In the genomic region with DNA sequence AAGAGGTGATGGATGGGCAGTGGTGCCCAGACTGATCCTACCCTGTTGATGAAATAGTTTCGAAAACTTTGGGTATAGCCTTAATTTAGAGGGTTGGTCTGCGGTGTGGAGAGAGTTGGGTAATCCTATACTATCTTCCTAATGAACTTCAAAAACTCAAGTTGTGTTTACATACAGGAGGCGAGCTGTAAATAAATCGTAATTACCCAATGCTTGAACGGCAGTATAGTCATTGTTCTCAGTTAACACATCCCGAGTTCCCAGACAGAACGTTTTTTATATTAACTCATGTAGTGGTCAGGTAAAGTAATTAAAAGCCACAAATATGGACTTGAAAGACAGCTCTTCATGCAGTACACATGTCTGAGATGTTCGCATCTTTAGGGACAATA, we compare ENCODE assay signal across 1 cellular context.
TF ChIP-seq lines count a peak whose summit lies in the region.

No MANE protein-coding gene starts in this region.

TF ChIP-seq in IMR-90, 13 proteins besides CTCF, POLR2A, EP300 and RAD21:
- TF ChIP-seq, protein P1, sequence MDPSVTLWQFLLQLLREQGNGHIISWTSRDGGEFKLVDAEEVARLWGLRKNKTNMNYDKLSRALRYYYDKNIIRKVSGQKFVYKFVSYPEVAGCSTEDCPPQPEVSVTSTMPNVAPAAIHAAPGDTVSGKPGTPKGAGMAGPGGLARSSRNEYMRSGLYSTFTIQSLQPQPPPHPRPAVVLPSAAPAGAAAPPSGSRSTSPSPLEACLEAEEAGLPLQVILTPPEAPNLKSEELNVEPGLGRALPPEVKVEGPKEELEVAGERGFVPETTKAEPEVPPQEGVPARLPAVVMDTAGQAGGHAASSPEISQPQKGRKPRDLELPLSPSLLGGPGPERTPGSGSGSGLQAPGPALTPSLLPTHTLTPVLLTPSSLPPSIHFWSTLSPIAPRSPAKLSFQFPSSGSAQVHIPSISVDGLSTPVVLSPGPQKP (IDR thresholded peaks at IDR 0.05; ENCODE audit: borderline replicate concordance, low read depth, low read length): no peak
- peak; percentile 53; the same call in 1 of the 2 replicates for TF ChIP-seq CEBPB (IDR thresholded peaks at IDR 0.05; ENCODE audit: low read depth, low read length)
TF ChIP-seq in IMR-90: peak in this region for 1.
